8 cellular contexts compared by ENCODE assay signal in the genomic region with DNA sequence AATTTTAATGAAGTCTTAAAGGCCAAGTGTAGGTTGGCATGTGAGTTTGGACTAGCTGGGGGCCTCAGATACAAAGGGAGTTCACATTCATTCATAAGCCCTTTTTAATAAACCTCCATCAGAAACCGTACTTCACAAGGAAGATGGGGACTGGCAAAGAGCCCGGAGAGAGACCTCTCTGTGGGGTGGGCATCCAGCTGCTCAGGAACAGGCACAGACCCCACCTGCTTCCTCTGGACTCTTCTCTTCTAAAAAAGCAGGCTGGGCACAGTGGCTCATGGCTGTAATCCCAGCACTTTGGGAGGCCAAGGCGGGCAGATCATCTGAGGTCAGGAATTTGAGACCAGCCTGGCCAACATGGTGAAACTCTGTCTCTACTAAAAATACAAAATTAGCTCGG. TPM values are rescaled to one million over a fixed set of nuclear protein-coding genes. Genes with fewer than 3 reads are reported as not detected.
DNase-seq lines count a peak whose midpoint lies in the region; ATAC-seq, FAIRE-seq and TF ChIP-seq lines count a peak whose summit lies in the region.
"Not testable (repeated sequence)": the region's sequence is repeated elsewhere in the genome, so short reads cannot be mapped to it uniquely, and the experiment has no call there.

No MANE protein-coding gene starts in this region.

- not testable (repeated sequence) for H3K4me2 ChIP-seq in GM12878 (ENCODE audit: control insufficient read depth, insufficient read depth)

- RAD21 ChIA-PET in GM12878 (lab: Charles Lee; ENCODE audit: unreplicated experiment): interaction anchor here (0.9 to 1.3 kb wide), 2 partner anchors 27 to 34 kb away, joined by 3 to 5 read pairs; no protein-coding TSS in a partner anchor

- not testable (repeated sequence) for H3K27me3 ChIP-seq in CD4-positive, alpha-beta T cell (ENCODE audit: control insufficient read depth, insufficient read depth, low read length); MG63; GM12878 (replicated peaks in 1 of 2; ENCODE audit: control insufficient read depth in 2 of 2, insufficient read depth in 2 of 2, low read length in 1 of 2); psoas muscle (ENCODE audit: insufficient read depth in 3 of 3, low read length in 2 of 3); thoracic aorta (replicated peaks; ENCODE audit: insufficient read depth)

- BruUV-seq in GM12878 (replicated peaks; lab: Mats Ljungman, UMichigan): not testable (repeated sequence)

- not testable (repeated sequence) for H3K9me3 ChIP-seq in CD4-positive, alpha-beta T cell (ENCODE audit: control insufficient read depth, low read length); MG63; GM12878 (replicated peaks; ENCODE audit: control insufficient read depth, insufficient read depth, low read length); psoas muscle; thoracic aorta

- in situ Hi-C loops in GM12878 (cut with MboI): not testable (repeated sequence)

- not testable (repeated sequence) for TF ChIP-seq CTCF in CD4-positive, alpha-beta T cell (IDR thresholded peaks at IDR 0.05); RWPE1 (conservative IDR thresholded peaks at IDR 0.05; ENCODE audit: low read depth); GM12878 (IDR thresholded peaks at IDR 0.05 in 2 of 3, conservative IDR thresholded peaks at IDR 0.05 in 1 of 3; ENCODE audit: control insufficient read depth in 2 of 3, extremely low read depth in 1 of 3, insufficient read depth in 1 of 3, low read depth in 3 of 3, low read length in 3 of 3); psoas muscle (IDR thresholded peaks at IDR 0.05); thoracic aorta (IDR thresholded peaks at IDR 0.05)

- ATAC-seq in CD4-positive, alpha-beta T cell (ENCODE audit: poor library complexity); GM12878; psoas muscle; thoracic aorta (ENCODE audit: insufficient number of reproducible peaks, low FRiP score, low read depth): not testable (repeated sequence)

- SMC1A ChIA-PET in GM12878 (lab: Charles Lee; ENCODE audit: uncharacterized antibody, unreplicated experiment): interaction anchor here (1.3 to 1.8 kb wide), 4 partner anchors 13 to 172 kb away, joined by 4 to 5 read pairs (median 4); no protein-coding TSS in a partner anchor

- H3K79me2 ChIP-seq in GM12878 (ENCODE audit: control insufficient read depth, insufficient read depth, low read length): not testable (repeated sequence)

- H3K27me3 Mint-ChIP-seq in CD4-positive, alpha-beta T cell: not testable (repeated sequence)

- not testable (repeated sequence) for H3K4me3 ChIP-seq in MG63, GM12878, psoas muscle, thoracic aorta

- H3K9ac ChIP-seq in GM12878 (ENCODE audit: control insufficient read depth, insufficient read depth, low read length): not testable (repeated sequence)

- 75% methylated on average over 4 of the region's 4 CpGs for WGBS in GM12878 (ENCODE audit: insufficient coverage, insufficient replicate concordance, low lambda C conversion rate, missing lambda C conversion rate)
- 18 to 26% (median 20%) methylated on average over 4 of the region's 4 CpGs for WGBS in psoas muscle, 3 donors

- H3K27ac Mint-ChIP-seq in CD4-positive, alpha-beta T cell: peak overlapping the region; percentile 27

- not testable (repeated sequence) for FAIRE-seq in GM12878 (lab: Jason Lieb, UNC)

- TF ChIP-seq POLR2A in GM12878 (IDR thresholded peaks at IDR 0.05; ENCODE audit: low read depth, low read length): not testable (repeated sequence)

- not testable (repeated sequence) for H3K9me3 Mint-ChIP-seq in CD4-positive, alpha-beta T cell

- not testable (repeated sequence) for DNase-seq in CD4-positive, alpha-beta T cell; RWPE1 (ENCODE audit: low spot score); GM12878 (ENCODE audit: low read depth, low spot score); psoas muscle; thoracic aorta (ENCODE audit: low spot score)
- DNase-seq in MG63 (peak; percentile 17), NCI-H2196 treated with DMSO at 0.1 percent for 48 hours (lab: John Stamatoyannopoulos, UW; ENCODE audit: unreplicated experiment) (peak; percentile 78), medulla oblongata (ENCODE audit: extremely low spot score) (peak; percentile 37)

- intact Hi-C loops in CD4-positive, alpha-beta T cell (cut with DNase I, micrococcal nuclease); GM12878 (cut with micrococcal nuclease; ENCODE audit: unreplicated experiment); psoas muscle (cut with DNase I): not testable (repeated sequence)

- not testable (repeated sequence) for H3K4me3 Mint-ChIP-seq in CD4-positive, alpha-beta T cell

- CTCF ChIA-PET in CD4-positive, alpha-beta T cell (lab: Charles Lee); RWPE1 (lab: Yijun Ruan, JAX): not testable (repeated sequence)
- CTCF ChIA-PET in GM12878 (lab: Yijun Ruan, JAX): interaction anchor here (1.3 to 1.6 kb wide), 3 partner anchors 8 to 238 kb away, joined by 3 to 4 read pairs (median 3); no protein-coding TSS in a partner anchor

- POLR2A ChIA-PET in CD4-positive, alpha-beta T cell (lab: Charles Lee); GM12878 (lab: Charles Lee): not testable (repeated sequence)
- POLR2A ChIA-PET in RWPE1 (lab: Yijun Ruan, JAX; ENCODE audit: low non-redundant PET): interaction anchor here (0.7 kb wide), 1 partner anchor 79 kb away, joined by 9 read pairs; no protein-coding TSS in a partner anchor

- H3K36me3 ChIP-seq in MG63; GM12878 (ENCODE audit: control insufficient read depth in 2 of 2, insufficient read depth in 2 of 2, low read length in 1 of 2); psoas muscle (ENCODE audit: insufficient read depth in 1 of 2, low read depth in 1 of 2); thoracic aorta: not testable (repeated sequence)

- not testable (repeated sequence) for H3K4me1 ChIP-seq in GM12878 (ENCODE audit: control insufficient read depth, insufficient read depth, low read length)
- H3K4me1 ChIP-seq in psoas muscle (peaks cover 24% of the 10 kb centered on the region), thoracic aorta (ENCODE audit: control insufficient read depth in 1 of 2, low read depth in 2 of 2) (peaks cover 6 to 22% of the 10 kb centered on the region in 2 donors)

- not testable (repeated sequence) for H3K36me3 Mint-ChIP-seq in CD4-positive, alpha-beta T cell (ENCODE audit: low read depth)

- peaks cover 20% of the 10 kb centered on the region for H3K4me1 Mint-ChIP-seq in CD4-positive, alpha-beta T cell (ENCODE audit: low read depth)

- not testable (repeated sequence) for H4K20me1 ChIP-seq in GM12878 (ENCODE audit: control insufficient read depth, insufficient read depth)

- H2AFZ ChIP-seq in GM12878 (ENCODE audit: control insufficient read depth, low read depth, low read length): not testable (repeated sequence)

- TF ChIP-seq RAD21 in GM12878 (IDR thresholded peaks at IDR 0.05; ENCODE audit: insufficient read depth, low read depth, low read length): not testable (repeated sequence)

- H3K27ac ChIP-seq in CD4-positive, alpha-beta T cell (ENCODE audit: low read depth, low read length): not testable (repeated sequence)
- H3K27ac ChIP-seq in RWPE1 (peak overlapping the region; percentile 66), GM12878 (ENCODE audit: control insufficient read depth, insufficient read depth) (peak overlapping the region; percentile 0; the same call in 1 of the 2 replicates), psoas muscle (peak overlapping the region; percentile 66), thoracic aorta (peak overlapping the region; percentile 34 to 47)

- TF ChIP-seq EP300 in GM12878 (IDR thresholded peaks at IDR 0.05; ENCODE audit: borderline replicate concordance in 1 of 2, control insufficient read depth in 1 of 2, low read depth in 2 of 2, low read length in 2 of 2): not testable (repeated sequence)

RNA-seq across cellular contexts. Expression of a gene that starts 3.9 kb away (rescaled TPM):
- total RNA-seq in CD4-positive, alpha-beta T cell: 10 to 100 TPM; 19.5 to 21.4 TPM
- 27.5 and 37.3 TPM in 2 replicates for total RNA-seq in MG63 (2014; rRNA removed; shearing (Covaris generic); ENCODE audit: low replicate concordance)
- total RNA-seq in GM12878 (2013; cell fraction: nucleolus; rRNA removed): 26.0 and 27.5 TPM in 2 replicates
- total RNA-seq in GM12878 (2014; rRNA removed) (29.7 and 32.8 TPM in 2 replicates), GM12878 (2014; rRNA removed; fragmentation: Illumina TruSeq; extraction: Trizol) (40.9 and 41.2 TPM in 2 replicates), GM12878 (2021) (30.6 and 31.3 TPM in 2 replicates), psoas muscle (10 to 100 TPM; 19.7 to 36.1 (median 25.8) TPM), thoracic aorta (10 to 100 TPM; 52.9 to 68.9 TPM)
- polyA plus RNA-seq in GM12878 (2011; ENCODE audit: low read depth): 24.6 TPM
- polyA plus RNA-seq in GM12878 (2011; rRNA removed) (37.0 and 38.5 TPM in 2 replicates), GM12878 (2014; fragmentation: Illumina TruSeq; extraction: Trizol) (39.9 and 40.8 TPM in 2 replicates), GM12878 (2014; fragmentation: Nextera tagmentation; extraction: Ambion mirVana) (10 to 100 TPM; 39.1 to 42.0 TPM), GM12878 (2014; rRNA removed) (29.8 and 34.5 TPM in 2 replicates), GM12878 (2016; fragmentation: Nextera tagmentation; extraction: Ambion mirVana) (10 to 100 TPM; 43.6 to 50.8 TPM), psoas muscle (10 to 100 TPM; 18.4 to 25.0 (median 20.1) TPM)
- 24.0 and 24.7 TPM in 2 replicates for polyA plus RNA-seq in GM12878 (2011; cell fraction: cytosol; rRNA removed)
- polyA plus RNA-seq in GM12878 (2011; cell fraction: nucleus; rRNA removed): 23.9 and 27.9 TPM in 2 replicates
- 37.6 and 38.4 TPM in 2 replicates for polyA plus RNA-seq in GM12878 (2012)
- polyA minus RNA-seq in GM12878 (2011; rRNA and poly(A)+ RNA removed): 31.3 and 32.5 TPM in 2 replicates
- polyA minus RNA-seq in GM12878 (2011; cell fraction: cytosol; rRNA and poly(A)+ RNA removed): 8.3 and 15.9 TPM in 2 replicates
- 11.7 and 21.0 TPM in 2 replicates for polyA minus RNA-seq in GM12878 (2011; cell fraction: nucleus; rRNA and poly(A)+ RNA removed)
